Comparison of ENCODE assay signal across 16 cellular contexts in the genomic region with DNA sequence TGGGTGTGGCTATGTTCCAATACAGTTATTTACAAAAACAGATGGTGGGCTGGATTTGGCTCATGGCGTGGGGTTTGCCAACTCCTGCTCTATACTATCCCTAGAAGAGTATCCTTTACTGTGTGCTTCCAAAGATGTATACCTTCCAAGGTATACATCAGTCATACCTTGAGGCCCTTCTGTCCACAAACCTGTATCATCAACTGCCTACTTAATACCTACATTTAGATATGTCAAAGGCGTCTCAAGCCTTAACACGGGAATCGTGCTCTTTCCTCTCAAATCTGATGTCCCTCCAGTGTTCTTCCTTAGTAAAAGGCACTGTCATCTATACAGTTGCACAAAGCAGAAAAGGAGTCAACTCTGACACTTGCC. TPM values are rescaled to one million over a fixed set of nuclear protein-coding genes. Genes with fewer than 3 reads are reported as not detected.
DNase-seq lines count a peak whose midpoint lies in the region; ATAC-seq and TF ChIP-seq lines count a peak whose summit lies in the region.
"Had no signal": no experiment of that assay in that cellular context is flagged by ENCODE, and none has a peak within 500 bp of the region (broad histone marks: within the 10 kb centered on the region; RNA-seq: fewer than 3 reads in every experiment).

No MANE protein-coding gene starts in this region.

- H3K9me3 Mint-ChIP-seq in activated naive CD8-positive, alpha-beta T cell (ENCODE audit: low read depth): peaks cover 30% of the 10 kb centered on the region
- H3K9me3 Mint-ChIP-seq in activated naive CD8-positive, alpha-beta T cell treated with anti-CD3 and anti-CD28 coated beads, Interleukin-2, amount 50 U/mL, for 24 hours: peaks cover 21% of the 10 kb centered on the region
- peaks cover 17% of the 10 kb centered on the region for H3K9me3 Mint-ChIP-seq in activated CD8-positive, alpha-beta T cell treated with anti-CD3 and anti-CD28 coated beads for 36 hours
- H3K9me3 Mint-ChIP-seq in stimulated activated naive CD8-positive, alpha-beta T cell treated with anti-CD3 and anti-CD28 coated beads, Interleukin-15, amount 100 ng/mL, for 72 hours: peaks cover 23 to 25% of the 10 kb centered on the region in 2 donors

- no peak overlapping the region for H3K4me3 ChIP-seq in lower lobe of right lung
- H3K4me3 ChIP-seq: GM23248 had no signal

- no peaks in the 10 kb centered on the region for H3K4me1 ChIP-seq in lower lobe of right lung

- POLR2A ChIA-PET in activated CD8-positive, alpha-beta T cell treated with anti-CD3 and anti-CD28 coated beads for 36 hours (lab: Charles Lee): interaction anchor here (1.2 kb wide), 1 partner anchor 11 kb away, joined by 3 read pairs; no protein-coding TSS in a partner anchor

- intact Hi-C loops in activated CD8-positive, alpha-beta T cell treated with anti-CD3 and anti-CD28 coated beads for 36 hours (cut with micrococcal nuclease): no loop called here
- intact Hi-C loops in lower lobe of right lung (cut with DNase I): no loop called here

- peaks cover 33% of the 10 kb centered on the region for H3K36me3 Mint-ChIP-seq in activated naive CD8-positive, alpha-beta T cell
- peaks cover 53% of the 10 kb centered on the region for H3K36me3 Mint-ChIP-seq in activated naive CD8-positive, alpha-beta T cell treated with anti-CD3 and anti-CD28 coated beads, Interleukin-2, amount 50 U/mL, for 24 hours (ENCODE audit: low read depth)
- H3K36me3 Mint-ChIP-seq in activated CD8-positive, alpha-beta T cell treated with anti-CD3 and anti-CD28 coated beads for 36 hours (ENCODE audit: low read depth): peaks cover 47% of the 10 kb centered on the region

- peaks cover 44% of the 10 kb centered on the region for H3K36me3 ChIP-seq in lower lobe of right lung

- no peak for DNase-seq in activated naive CD8-positive, alpha-beta T cell treated with anti-CD3 and anti-CD28 coated beads, Interleukin-2, amount 50 U/mL, for 24 hours
- no peak for DNase-seq in activated CD8-positive, alpha-beta T cell treated with anti-CD3 and anti-CD28 coated beads for 36 hours
- no peak for DNase-seq in lower lobe of right lung
- no peak for DNase-seq in stimulated activated naive CD8-positive, alpha-beta T cell treated with anti-CD3 and anti-CD28 coated beads, Interleukin-15, amount 100 ng/mL, for 72 hours
- no peak for DNase-seq in GM19238 (ENCODE audit: insufficient read length, low spot score)
- no peak for DNase-seq in stimulated activated naive CD4-positive, alpha-beta T cell treated with Interleukin-2 at 50 U/mL for 16 hours (lab: John Stamatoyannopoulos, UW)
- DNase-seq: CD4-positive, alpha-beta T cell; DMS79 treated with DMSO at 0.1 percent for 48 hours; GM23248; NCI-H146; NCI-H226; NCI-H526 treated with DMSO at 0.1 percent for 48 hours; PC-3 had no signal

- no peaks in the 10 kb centered on the region for H3K4me1 Mint-ChIP-seq in activated naive CD8-positive, alpha-beta T cell (ENCODE audit: low read depth)
- no peaks in the 10 kb centered on the region for H3K4me1 Mint-ChIP-seq in activated naive CD8-positive, alpha-beta T cell treated with anti-CD3 and anti-CD28 coated beads, Interleukin-2, amount 50 U/mL, for 24 hours
- H3K4me1 Mint-ChIP-seq in activated CD8-positive, alpha-beta T cell treated with anti-CD3 and anti-CD28 coated beads for 36 hours (ENCODE audit: low read depth): no peaks in the 10 kb centered on the region
- H3K4me1 Mint-ChIP-seq in stimulated activated naive CD8-positive, alpha-beta T cell treated with anti-CD3 and anti-CD28 coated beads, Interleukin-15, amount 100 ng/mL, for 72 hours: no peaks in the 10 kb centered on the region
- H3K4me1 Mint-ChIP-seq: B cell had no signal

- CTCF ChIA-PET in activated CD8-positive, alpha-beta T cell treated with anti-CD3 and anti-CD28 coated beads for 36 hours (lab: Charles Lee): no interaction called here

- no peak overlapping the region for H3K27ac ChIP-seq in lower lobe of right lung
- H3K27ac ChIP-seq: GM23248 had no signal

- H3K4me3 Mint-ChIP-seq in activated naive CD8-positive, alpha-beta T cell: no peak overlapping the region
- no peak overlapping the region for H3K4me3 Mint-ChIP-seq in activated naive CD8-positive, alpha-beta T cell treated with anti-CD3 and anti-CD28 coated beads, Interleukin-2, amount 50 U/mL, for 24 hours
- no peak overlapping the region for H3K4me3 Mint-ChIP-seq in activated CD8-positive, alpha-beta T cell treated with anti-CD3 and anti-CD28 coated beads for 36 hours
- no peak overlapping the region for H3K4me3 Mint-ChIP-seq in stimulated activated naive CD8-positive, alpha-beta T cell treated with anti-CD3 and anti-CD28 coated beads, Interleukin-15, amount 100 ng/mL, for 72 hours
- H3K4me3 Mint-ChIP-seq: B cell; CD4-positive, alpha-beta T cell had no signal

- ATAC-seq in activated naive CD8-positive, alpha-beta T cell treated with anti-CD3 and anti-CD28 coated beads, Interleukin-2, amount 50 U/mL, for 24 hours: no peak
- peak; percentile 46 for ATAC-seq in activated CD8-positive, alpha-beta T cell treated with anti-CD3 and anti-CD28 coated beads for 36 hours
- ATAC-seq in lower lobe of right lung: peak; percentile 12 to 32
- ATAC-seq in stimulated activated naive CD8-positive, alpha-beta T cell treated with anti-CD3 and anti-CD28 coated beads, Interleukin-15, amount 100 ng/mL, for 72 hours: peak; percentile 49
- ATAC-seq: HCT116, PC-3 had no signal

- peak overlapping the region; percentile 54 for H3K27ac Mint-ChIP-seq in activated naive CD8-positive, alpha-beta T cell
- no peak overlapping the region for H3K27ac Mint-ChIP-seq in activated naive CD8-positive, alpha-beta T cell treated with anti-CD3 and anti-CD28 coated beads, Interleukin-2, amount 50 U/mL, for 24 hours
- peak overlapping the region; percentile 36 for H3K27ac Mint-ChIP-seq in activated CD8-positive, alpha-beta T cell treated with anti-CD3 and anti-CD28 coated beads for 36 hours
- H3K27ac Mint-ChIP-seq in stimulated activated naive CD8-positive, alpha-beta T cell treated with anti-CD3 and anti-CD28 coated beads, Interleukin-15, amount 100 ng/mL, for 72 hours: no peak overlapping the region
- H3K27ac Mint-ChIP-seq: B cell; CD4-positive, alpha-beta T cell had no signal

- H3K9me3 ChIP-seq in lower lobe of right lung: peaks cover 6% of the 10 kb centered on the region

- no peaks in the 10 kb centered on the region for H3K27me3 ChIP-seq in lower lobe of right lung (ENCODE audit: low read depth)

- no peaks in the 10 kb centered on the region for H3K27me3 Mint-ChIP-seq in activated naive CD8-positive, alpha-beta T cell
- H3K27me3 Mint-ChIP-seq in activated naive CD8-positive, alpha-beta T cell treated with anti-CD3 and anti-CD28 coated beads, Interleukin-2, amount 50 U/mL, for 24 hours: no peaks in the 10 kb centered on the region
- no peaks in the 10 kb centered on the region for H3K27me3 Mint-ChIP-seq in activated CD8-positive, alpha-beta T cell treated with anti-CD3 and anti-CD28 coated beads for 36 hours
- H3K27me3 Mint-ChIP-seq in stimulated activated naive CD8-positive, alpha-beta T cell treated with anti-CD3 and anti-CD28 coated beads, Interleukin-15, amount 100 ng/mL, for 72 hours: peaks cover 4% of the 10 kb centered on the region
- H3K27me3 Mint-ChIP-seq: B cell; CD4-positive, alpha-beta T cell had no signal

- TF ChIP-seq CTCF in activated CD8-positive, alpha-beta T cell treated with anti-CD3 and anti-CD28 coated beads for 36 hours (IDR thresholded peaks at IDR 0.05): no peak
- no peak for TF ChIP-seq CTCF in lower lobe of right lung (IDR thresholded peaks at IDR 0.05)

RNA-seq across cellular contexts. Expression of a gene that starts 37.0 kb away (rescaled TPM):
- 100 to 1,000 TPM; 790 to 812 TPM for total RNA-seq in activated CD8-positive, alpha-beta T cell treated with anti-CD3 and anti-CD28 coated beads for 36 hours
- total RNA-seq in lower lobe of right lung: 177 TPM

Comparison
In these comparisons a context has a peak if more than half of its experiments do, and no peak if none do; other contexts are left out.
1. H3K27ac Mint-ChIP-seq: peak in activated naive CD8-positive, alpha-beta T cell (single experiment) and activated CD8-positive, alpha-beta T cell treated with anti-CD3 and anti-CD28 coated beads for 36 hours (single experiment); none in activated naive CD8-positive, alpha-beta T cell treated with anti-CD3 and anti-CD28 coated beads, Interleukin-2, amount 50 U/mL, for 24 hours (single experiment) and stimulated activated naive CD8-positive, alpha-beta T cell treated with anti-CD3 and anti-CD28 coated beads, Interleukin-15, amount 100 ng/mL, for 72 hours (0 of 2).